Comparison of ENCODE assay signal across 1 cellular context in genomic region chr13:46553886-46554855, GRCh38.
TF ChIP-seq lines count a peak whose summit lies in the region.

No MANE protein-coding gene starts in this region.

TF ChIP-seq in HepG2, 621 proteins besides CTCF, POLR2A, EP300 and RAD21 (continued from another document):
- TF ChIP-seq, protein P1, sequence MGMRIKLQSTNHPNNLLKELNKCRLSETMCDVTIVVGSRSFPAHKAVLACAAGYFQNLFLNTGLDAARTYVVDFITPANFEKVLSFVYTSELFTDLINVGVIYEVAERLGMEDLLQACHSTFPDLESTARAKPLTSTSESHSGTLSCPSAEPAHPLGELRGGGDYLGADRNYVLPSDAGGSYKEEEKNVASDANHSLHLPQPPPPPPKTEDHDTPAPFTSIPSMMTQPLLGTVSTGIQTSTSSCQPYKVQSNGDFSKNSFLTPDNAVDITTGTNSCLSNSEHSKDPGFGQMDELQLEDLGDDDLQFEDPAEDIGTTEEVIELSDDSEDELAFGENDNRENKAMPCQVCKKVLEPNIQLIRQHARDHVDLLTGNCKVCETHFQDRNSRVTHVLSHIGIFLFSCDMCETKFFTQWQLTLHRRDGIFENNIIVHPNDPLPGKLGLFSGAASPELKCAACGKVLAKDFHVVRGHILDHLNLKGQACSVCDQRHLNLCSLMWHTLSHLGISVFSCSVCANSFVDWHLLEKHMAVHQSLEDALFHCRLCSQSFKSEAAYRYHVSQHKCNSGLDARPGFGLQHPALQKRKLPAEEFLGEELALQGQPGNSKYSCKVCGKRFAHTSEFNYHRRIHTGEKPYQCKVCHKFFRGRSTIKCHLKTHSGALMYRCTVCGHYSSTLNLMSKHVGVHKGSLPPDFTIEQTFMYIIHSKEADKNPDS (CRISPR knock-in tag; IDR thresholded peaks at IDR 0.05), result no peak
- no peak; the same call in 1 of the 2 replicates for TF ChIP-seq PHF21A (CRISPR knock-in tag; IDR thresholded peaks at IDR 0.05)
- TF ChIP-seq ASH2L (IDR thresholded peaks at IDR 0.05; ENCODE audit: insufficient read length, low read depth, low read length), result peak; percentile 59
- TF ChIP-seq GZF1 (CRISPR knock-in tag; IDR thresholded peaks at IDR 0.05), result peak; percentile 28; the same call in 1 of the 2 replicates
- peak; percentile 21 for TF ChIP-seq ZNF781 (CRISPR knock-in tag; IDR thresholded peaks at IDR 0.05; ENCODE audit: borderline replicate concordance, not compliant biosample characterization)
- TF ChIP-seq ZC3H13 (CRISPR knock-in tag; IDR thresholded peaks at IDR 0.05), result 0 out of 2 replicates have a peak, but pooled peaks have one; percentile 27
- TF ChIP-seq ZBTB40 (IDR thresholded peaks at IDR 0.05), result no peak
- TF ChIP-seq ZBTB40 (CRISPR knock-in tag; IDR thresholded peaks at IDR 0.05), result peak; percentile 5; the same call in 1 of the 2 replicates
- TF ChIP-seq HOXA5 (CRISPR knock-in tag; IDR thresholded peaks at IDR 0.05), result no peak
- no peak for TF ChIP-seq NCOA1 (CRISPR knock-in tag; IDR thresholded peaks at IDR 0.05)
- no peak for TF ChIP-seq CBX1 (IDR thresholded peaks at IDR 0.05; ENCODE audit: low read depth)
- TF ChIP-seq ZSCAN29 (CRISPR knock-in tag; conservative IDR thresholded peaks at IDR 0.05), result 0 out of 2 replicates have a peak, but pooled peaks have one; percentile 45
- TF ChIP-seq ZNF468 (CRISPR knock-in tag; IDR thresholded peaks at IDR 0.05), result no peak
- peak; percentile 83 for TF ChIP-seq ATF7 (IDR thresholded peaks at IDR 0.05)
- no peak for TF ChIP-seq ATF7 (CRISPR knock-in tag; IDR thresholded peaks at IDR 0.05)
- TF ChIP-seq KDM5A (IDR thresholded peaks at IDR 0.05; ENCODE audit: borderline replicate concordance, low read length), result peak; percentile 37; the same call in 1 of the 2 replicates
- TF ChIP-seq MIXL1 (CRISPR knock-in tag; IDR thresholded peaks at IDR 0.05), result 0 out of 2 replicates have a peak, but pooled peaks have one; percentile 10
- TF ChIP-seq ZBTB7B (CRISPR knock-in tag; IDR thresholded peaks at IDR 0.05), result 0 out of 2 replicates have a peak, but pooled peaks have one; percentile 50
- TF ChIP-seq ZMYM4 (CRISPR knock-in tag; IDR thresholded peaks at IDR 0.05), result peak; percentile 4; the same call in 1 of the 2 replicates
- TF ChIP-seq, protein P2, sequence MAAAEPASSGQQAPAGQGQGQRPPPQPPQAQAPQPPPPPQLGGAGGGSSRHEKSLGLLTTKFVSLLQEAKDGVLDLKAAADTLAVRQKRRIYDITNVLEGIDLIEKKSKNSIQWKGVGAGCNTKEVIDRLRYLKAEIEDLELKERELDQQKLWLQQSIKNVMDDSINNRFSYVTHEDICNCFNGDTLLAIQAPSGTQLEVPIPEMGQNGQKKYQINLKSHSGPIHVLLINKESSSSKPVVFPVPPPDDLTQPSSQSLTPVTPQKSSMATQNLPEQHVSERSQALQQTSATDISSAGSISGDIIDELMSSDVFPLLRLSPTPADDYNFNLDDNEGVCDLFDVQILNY (CRISPR knock-in tag; conservative IDR thresholded peaks at IDR 0.05), result no peak
